In the genomic region with DNA sequence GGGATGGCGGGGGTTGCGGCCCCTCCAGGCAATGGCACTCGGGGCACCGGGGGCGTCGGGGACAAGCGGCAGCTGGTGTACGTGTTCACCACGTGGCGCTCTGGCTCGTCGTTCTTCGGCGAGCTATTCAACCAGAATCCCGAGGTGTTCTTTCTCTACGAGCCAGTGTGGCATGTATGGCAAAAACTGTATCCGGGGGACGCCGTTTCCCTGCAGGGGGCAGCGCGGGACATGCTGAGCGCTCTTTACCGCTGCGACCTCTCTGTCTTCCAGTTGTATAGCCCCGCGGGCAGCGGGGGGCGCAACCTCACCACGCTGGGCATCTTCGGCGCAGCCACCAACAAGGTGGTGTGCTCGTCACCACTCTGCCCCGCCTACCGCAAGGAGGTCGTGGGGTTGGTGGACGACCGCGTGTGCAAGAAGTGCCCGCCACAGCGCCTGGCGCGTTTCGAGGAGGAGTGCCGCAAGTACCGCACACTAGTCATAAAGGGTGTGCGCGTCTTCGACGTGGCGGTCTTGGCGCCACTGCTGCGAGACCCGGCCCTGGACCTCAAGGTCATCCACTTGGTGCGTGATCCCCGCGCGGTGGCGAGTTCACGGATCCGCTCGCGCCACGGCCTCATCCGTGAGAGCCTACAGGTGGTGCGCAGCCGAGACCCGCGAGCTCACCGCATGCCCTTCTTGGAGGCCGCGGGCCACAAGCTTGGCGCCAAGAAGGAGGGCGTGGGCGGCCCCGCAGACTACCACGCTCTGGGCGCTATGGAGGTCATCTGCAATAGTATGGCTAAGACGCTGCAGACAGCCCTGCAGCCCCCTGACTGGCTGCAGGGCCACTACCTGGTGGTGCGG, we compare ENCODE assay signal across 8 cellular contexts. TPM values are rescaled to one million over a fixed set of nuclear protein-coding genes. Genes with fewer than 3 reads are reported as not detected.
A peak's percentile ranks its signal among the peaks of the same experiment; 100 is the strongest.
DNase-seq lines count a peak whose midpoint lies in the region; ATAC-seq, FAIRE-seq and TF ChIP-seq lines count a peak whose summit lies in the region.

No MANE protein-coding gene starts in this region.

- peak overlapping the region; percentile 99 for H3K4me2 ChIP-seq in A549

- intact Hi-C loops in testis (cut with DNase I; ENCODE audit: low total_unique reads) = no loop called here

- DNase-seq in A549 (ENCODE audit: low read depth in 1 of 2, low spot score in 1 of 2) (peak; percentile 9 to 50), activated T-cell treated with anti-CD3 and anti-CD28 coated beads for 48 hours (ENCODE audit: low read depth) (peak; percentile 76), fibroblast of mammary gland (ENCODE audit: low read depth) (peak; percentile 68), testis (peak; percentile 62)

- no peak for FAIRE-seq in A549 (lab: Jason Lieb, UNC)

- no peak for TF ChIP-seq POLR2A in A549 (IDR thresholded peaks at IDR 0.05; ENCODE audit: low read length)
- no peak for TF ChIP-seq POLR2A in testis (IDR thresholded peaks at IDR 0.05)

- peak overlapping the region; percentile 95 for H2AFZ ChIP-seq in neuron (ENCODE audit: low read depth, low read length)

- no peak for TF ChIP-seq EP300 in A549 (IDR thresholded peaks at IDR 0.05)

- CTCF ChIA-PET in A549 (lab: Yijun Ruan, JAX) = interaction anchor here (0.6 to 2.1 kb wide), 3 partner anchors 11 to 24 kb away, joined by 3 to 5 read pairs (median 3); no protein-coding TSS in a partner anchor

- H3K4me3 ChIP-seq in A549 (peak overlapping the region; percentile 70), fibroblast of mammary gland (ENCODE audit: control insufficient read depth, low read depth, low read length) (peak overlapping the region; percentile 85), neuron (ENCODE audit: low read length) (peak overlapping the region; percentile 91), testis (peak overlapping the region; percentile 66 to 79)

- POLR2A ChIA-PET in A549 (lab: Yijun Ruan, JAX) = no interaction called here

- ATAC-seq in A549 (peak in 1 of 2 experiments; percentile 28; a peak in 3 of 6 replicates), GM18870 (IDR thresholded peaks at IDR 0.05; ENCODE audit: unreplicated experiment) (peak; percentile 18), GM21367 (IDR thresholded peaks at IDR 0.05; ENCODE audit: unreplicated experiment) (no peak)

- H3K9me3 ChIP-seq in A549 (no peaks in the 10 kb centered on the region), KOPT-K1 (ENCODE audit: insufficient read depth, low read length, poor library complexity, severe bottlenecking) (no peaks in the 10 kb centered on the region), neuron (ENCODE audit: low read length) (peaks cover 6% of the 10 kb centered on the region), testis (no peaks in the 10 kb centered on the region)

- H3K27ac ChIP-seq in A549 (no peak overlapping the region), KOPT-K1 (ENCODE audit: low read depth, low read length, poor library complexity, severe bottlenecking) (peak overlapping the region; percentile 68), testis (no peak overlapping the region)

- H3K4me1 ChIP-seq in A549 (peaks cover 9% of the 10 kb centered on the region; the same call in 2 of the 3 replicates), neuron (ENCODE audit: insufficient read depth, low read length) (peaks cover 22% of the 10 kb centered on the region), testis (no peaks in the 10 kb centered on the region)

- 85% methylated on average over 50 of the region's 79 CpGs for WGBS in A549 (ENCODE audit: missing lambda C conversion rate)
- 51 to 70% methylated on average over 19 to 72 of the region's 79 CpGs for WGBS in testis, 2 donors

- TF ChIP-seq CTCF in A549 (IDR thresholded peaks at IDR 0.05) (peak; percentile 25; the same call in 2 of the 3 replicates), fibroblast of mammary gland (conservative IDR thresholded peaks at IDR 0.05; ENCODE audit: control insufficient read depth, insufficient read depth, low read depth, low read length) (peak; percentile 52), testis (IDR thresholded peaks at IDR 0.05) (peak in 1 of 3 experiments; percentile 17)

- peak; percentile 48 to 62 for TF ChIP-seq RAD21 in A549 (conservative IDR thresholded peaks at IDR 0.05 in 1 of 2, IDR thresholded peaks at IDR 0.05 in 1 of 2)

- H3K36me3 ChIP-seq in KOPT-K1 (ENCODE audit: insufficient read depth, low read length) (peaks cover 11% of the 10 kb centered on the region), neuron (ENCODE audit: insufficient read depth, low read length) (peaks cover 6% of the 10 kb centered on the region), testis (ENCODE audit: low read depth, missing control alignments) (no peaks in the 10 kb centered on the region)

- H3K27me3 ChIP-seq in neuron (ENCODE audit: insufficient read depth, low read length) (peaks cover 3% of the 10 kb centered on the region), testis (no peaks in the 10 kb centered on the region)

TF ChIP-seq in A549, 52 proteins besides CTCF, POLR2A, EP300 and RAD21:
- TF ChIP-seq SMC3 (IDR thresholded peaks at IDR 0.05) (peak; percentile 16; the same call in 1 of the 3 replicates), NR3C1 (IDR thresholded peaks at IDR 0.05) (no peak), HOXB5 (CRISPR knock-in tag; IDR thresholded peaks at IDR 0.05) (no peak)

RNA-seq across cellular contexts. Expression of a gene that starts 1.9 kb away (rescaled TPM):
- polyA plus RNA-seq in A549 (2011; rRNA removed) (0.04 and 0.08 TPM in 2 replicates), A549 (2017; fragmentation: RNase III; extraction: RNeasy Plus Mini Kit Qiagen cat#74134 plus additional on column Dnase treatment) (0.17 to 0.28 TPM (median 0.26 TPM) in 3 replicates), testis (ENCODE audit: insufficient read depth, low read depth, low replicate concordance) (3.7 TPM)
- 0.07 and 0.14 TPM in 2 replicates for polyA plus RNA-seq in A549 (2012; cell fraction: cytosol; rRNA removed)
- polyA plus RNA-seq in A549 (2012; cell fraction: nucleus; rRNA removed) = 0.20 and 0.22 TPM in 2 replicates
- 0.05 TPM in 1 of 2 replicates, not detected in the other for polyA minus RNA-seq in A549 (2011; rRNA and poly(A)+ RNA removed)
- total RNA-seq in testis = 1 to 10 TPM; 6.8 to 7.5 TPM
